In the genomic region with DNA sequence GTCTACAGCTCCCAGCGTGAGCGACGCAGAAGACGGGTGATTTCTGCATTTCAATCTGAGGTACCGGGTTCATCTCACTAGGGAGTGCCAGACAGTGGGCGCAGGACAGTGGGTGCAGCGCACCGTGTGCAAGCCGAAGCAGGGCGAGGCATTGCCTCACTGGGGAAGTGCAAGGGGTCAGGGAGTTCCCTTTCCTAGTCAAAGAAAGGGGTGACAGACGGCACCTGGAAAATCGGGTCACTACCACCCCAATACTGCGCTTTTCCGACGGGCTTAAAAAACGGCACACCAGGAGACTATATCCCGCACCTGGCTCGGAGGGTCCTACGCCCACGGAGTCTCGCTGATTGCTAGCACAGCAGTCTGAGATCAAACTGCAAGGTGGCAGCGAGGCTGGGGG, we compare ENCODE assay signal across 8 cellular contexts.
DNase-seq lines count a peak whose midpoint lies in the region; ATAC-seq, FAIRE-seq and TF ChIP-seq lines count a peak whose summit lies in the region.
"Not testable (repeated sequence)": the region's sequence is repeated elsewhere in the genome, so short reads cannot be mapped to it uniquely, and the experiment has no call there.

No MANE protein-coding gene starts in this region.

- H3K4me1 Mint-ChIP-seq in CD4-positive, alpha-beta T cell (ENCODE audit: low read depth); astrocyte (ENCODE audit: low read depth, unreplicated experiment): not testable (repeated sequence)
- H3K4me1 Mint-ChIP-seq in nephron progenitor cell = peaks cover 41% of the 10 kb centered on the region

- POLR2A ChIA-PET in CD4-positive, alpha-beta T cell (lab: Charles Lee) = not testable (repeated sequence)

- intact Hi-C loops in CD4-positive, alpha-beta T cell (cut with DNase I, micrococcal nuclease) = not testable (repeated sequence)

- H3K4me3 ChIP-seq in HUES6 (ENCODE audit: low read depth, low read length) (peak overlapping the region; percentile 66), RWPE2 (ENCODE audit: severe bottlenecking) (peak overlapping the region; percentile 19), epithelial cell of esophagus (ENCODE audit: low read length) (peak overlapping the region; percentile 15), iPS-18c (ENCODE audit: insufficient read depth, low read depth, low read length) (peak overlapping the region; percentile 44), retinal pigment epithelial cell (ENCODE audit: low read length) (peak overlapping the region; percentile 20)
- not testable (repeated sequence) for H3K4me3 ChIP-seq in astrocyte (ENCODE audit: insufficient read depth, low read depth, low read length)

- H2AFZ ChIP-seq in astrocyte (ENCODE audit: low read depth, low read length) = not testable (repeated sequence)

- CTCF ChIA-PET in CD4-positive, alpha-beta T cell (lab: Charles Lee) = not testable (repeated sequence)

- H4K20me1 ChIP-seq in astrocyte (ENCODE audit: insufficient read depth, low read length) = not testable (repeated sequence)

- peak overlapping the region; percentile 51 for H3K4me3 Mint-ChIP-seq in CD4-positive, alpha-beta T cell
- H3K4me3 Mint-ChIP-seq in astrocyte (ENCODE audit: unreplicated experiment) (peak overlapping the region; percentile 83), nephron progenitor cell (peak overlapping the region; percentile 86)

- not testable (repeated sequence) for H3K27ac ChIP-seq in CD4-positive, alpha-beta T cell (ENCODE audit: low read depth, low read length); HUES6 (ENCODE audit: low read depth, low read length); RWPE2 (ENCODE audit: poor library complexity, severe bottlenecking); astrocyte (ENCODE audit: low read depth, low read length)

- H3K27me3 Mint-ChIP-seq in CD4-positive, alpha-beta T cell = peaks cover 57% of the 10 kb centered on the region
- peaks cover 13% of the 10 kb centered on the region for H3K27me3 Mint-ChIP-seq in astrocyte (ENCODE audit: low read depth, unreplicated experiment)
- H3K27me3 Mint-ChIP-seq in nephron progenitor cell (ENCODE audit: low read depth, poor library complexity) = not testable (repeated sequence)

- not testable (repeated sequence) for DNase-seq in CD4-positive, alpha-beta T cell; RWPE2 (ENCODE audit: low spot score); astrocyte (ENCODE audit: low read depth); epithelial cell of esophagus (ENCODE audit: low read depth); nephron progenitor cell; retinal pigment epithelial cell (ENCODE audit: low read depth)

- H3K4me2 ChIP-seq in astrocyte (ENCODE audit: low read length) = not testable (repeated sequence)

- not testable (repeated sequence) for H3K36me3 Mint-ChIP-seq in CD4-positive, alpha-beta T cell (ENCODE audit: low read depth); astrocyte (ENCODE audit: low read depth, unreplicated experiment); nephron progenitor cell (ENCODE audit: low read depth)

- not testable (repeated sequence) for FAIRE-seq in astrocyte (lab: Jason Lieb, UNC)

- not testable (repeated sequence) for H3K9me3 Mint-ChIP-seq in CD4-positive, alpha-beta T cell; astrocyte (ENCODE audit: unreplicated experiment)
- H3K9me3 Mint-ChIP-seq in nephron progenitor cell = peaks cover 14% of the 10 kb centered on the region

- TF ChIP-seq CTCF in CD4-positive, alpha-beta T cell (IDR thresholded peaks at IDR 0.05); RWPE2 (IDR thresholded peaks at IDR 0.05; ENCODE audit: poor library complexity, severe bottlenecking); astrocyte (IDR thresholded peaks at IDR 0.05; ENCODE audit: insufficient read depth, low read depth, low read length); epithelial cell of esophagus (IDR thresholded peaks at IDR 0.05; ENCODE audit: insufficient read depth, low read depth, low read length, missing control alignments); nephron progenitor cell (IDR thresholded peaks at IDR 0.05); retinal pigment epithelial cell (conservative IDR thresholded peaks at IDR 0.05; ENCODE audit: low read depth, low read length): not testable (repeated sequence)

- not testable (repeated sequence) for H3K79me2 ChIP-seq in astrocyte (ENCODE audit: insufficient read depth, low read length)

- not testable (repeated sequence) for ATAC-seq in CD4-positive, alpha-beta T cell (ENCODE audit: poor library complexity); RWPE2 (ENCODE audit: low read depth)

- not testable (repeated sequence) for H3K27ac Mint-ChIP-seq in CD4-positive, alpha-beta T cell; astrocyte (ENCODE audit: unreplicated experiment); nephron progenitor cell

- not testable (repeated sequence) for H3K4me1 ChIP-seq in HUES6 (ENCODE audit: control insufficient read depth, insufficient read depth, low read length); RWPE2 (ENCODE audit: insufficient read depth, poor library complexity, severe bottlenecking); astrocyte (ENCODE audit: insufficient read depth, low read length)

- H3K9ac ChIP-seq in HUES6 (ENCODE audit: low read length) = peak overlapping the region; percentile 35
- not testable (repeated sequence) for H3K9ac ChIP-seq in astrocyte (ENCODE audit: low read length)

- H3K36me3 ChIP-seq in HUES6 (ENCODE audit: control insufficient read depth, insufficient read depth, low read length); RWPE2 (ENCODE audit: low read depth); astrocyte (ENCODE audit: insufficient read depth, low read length): not testable (repeated sequence)

- not testable (repeated sequence) for H3K9me3 ChIP-seq in CD4-positive, alpha-beta T cell (ENCODE audit: control insufficient read depth, low read length); HUES6 (ENCODE audit: control insufficient read depth, insufficient read depth, low read depth, low read length); RWPE2 (ENCODE audit: severe bottlenecking); astrocyte (ENCODE audit: insufficient read depth, low read depth, low read length); iPS-18c (ENCODE audit: control insufficient read depth, insufficient read depth, low read length)

- H3K27me3 ChIP-seq in CD4-positive, alpha-beta T cell (ENCODE audit: control insufficient read depth, insufficient read depth, low read length) = peaks cover 33% of the 10 kb centered on the region
- H3K27me3 ChIP-seq in HUES6 (ENCODE audit: control insufficient read depth, insufficient read depth, low read length); RWPE2 (ENCODE audit: insufficient read depth, poor library complexity, severe bottlenecking); astrocyte (ENCODE audit: insufficient read depth, low read length): not testable (repeated sequence)
